ENCODE assay signal across 23 cellular contexts in the genomic region with DNA sequence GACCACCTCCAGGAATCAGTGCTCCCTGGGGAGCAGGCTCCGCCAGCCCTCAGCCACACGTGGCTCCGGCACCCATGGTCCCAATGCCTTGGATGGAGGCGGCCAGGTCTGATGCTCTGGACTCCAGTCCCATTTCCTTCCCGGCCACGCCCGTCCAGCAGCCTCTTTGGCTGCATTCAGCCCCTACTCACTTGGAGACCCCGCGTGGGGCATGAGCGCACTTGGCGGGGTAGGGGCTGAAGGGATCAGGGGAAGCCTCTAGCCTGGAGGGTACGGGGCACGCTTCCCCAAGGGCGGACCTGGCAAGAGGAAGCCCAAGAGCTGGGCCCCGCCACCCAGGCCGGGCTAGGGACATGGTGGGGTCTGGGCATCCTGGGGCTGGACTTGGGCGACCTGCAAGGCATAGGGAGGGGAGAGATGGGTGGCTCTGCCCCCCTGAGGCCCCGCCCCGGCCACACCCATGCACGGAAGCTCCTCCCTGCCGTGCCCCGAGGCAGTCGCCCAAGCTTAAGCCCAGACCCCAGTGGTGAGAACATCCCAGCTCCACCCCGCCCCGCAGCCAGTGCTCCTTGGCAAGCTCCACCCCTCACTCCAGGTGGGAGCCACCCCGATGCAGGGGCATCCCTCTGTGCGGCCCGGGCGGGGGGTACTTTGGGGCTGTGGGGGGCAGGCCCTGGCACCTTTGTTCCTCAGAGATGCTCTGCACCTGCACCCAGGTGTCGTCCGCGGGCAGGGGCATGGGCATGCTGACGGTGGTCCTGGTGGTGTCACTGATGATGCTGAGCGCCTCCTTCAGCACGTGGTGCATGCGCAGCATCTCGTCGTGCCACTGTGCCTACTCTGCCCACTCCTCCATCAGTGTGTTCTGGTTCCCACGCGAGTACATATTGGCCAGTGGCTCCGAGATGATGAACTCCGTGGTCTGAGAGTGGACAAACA.
A peak's percentile ranks its signal among the peaks of the same experiment; 100 is the strongest.
DNase-seq lines count a peak whose midpoint lies in the region; FAIRE-seq and TF ChIP-seq lines count a peak whose summit lies in the region.
"Had no signal": no experiment of that assay in that cellular context is flagged by ENCODE, and none has a peak within 500 bp of the region (broad histone marks: within the 10 kb centered on the region; RNA-seq: fewer than 3 reads in every experiment).

No MANE protein-coding gene starts in this region.

- peak; percentile 31 for DNase-seq in D341Med (ENCODE audit: low spot score)
- DNase-seq in H7: peak; percentile 56
- peak; percentile 43 for DNase-seq in right atrium auricular region (ENCODE audit: low spot score)
- DNase-seq in osteoblast (ENCODE audit: insufficient read length, low spot score, missing footprints): peak; percentile 82
- DNase-seq in GM19239 (ENCODE audit: insufficient read length, low spot score): no peak
- DNase-seq in HUDEP-2 (lab: John Stamatoyannopoulos, UW; ENCODE audit: unreplicated experiment in 76 of 76): no peak
- no peak for DNase-seq in NCI-H1105 treated with DMSO at 0.1 percent for 48 hours (lab: John Stamatoyannopoulos, UW)
- DNase-seq in activated naive CD8-positive, alpha-beta T cell treated with anti-CD3 and anti-CD28 coated beads for 36 hours: no peak
- DNase-seq: activated CD4-positive, alpha-beta memory T cell treated with anti-CD3 and anti-CD28 coated beads, Interleukin-2, amount 10 ng/mL, durations not matched to agents 7 days and 5 days; BE2C; COR-L47; foreskin fibroblast; hippocampal formation; kidney glomerular epithelial cell; mucosa of descending colon; NCI-H1417; NCI-H526 treated with DMSO at 0.1 percent for 48 hours; SIG-M5; stimulated activated naive B cell treated with anti-CD40 and anti-IgM and Interleukin-4, amounts not matched to agents 10 μg/mL and 1 μg/mL and 100 μg/mL, for 72 hours had no signal

- H3K36me3 ChIP-seq in H7 (replicated peaks; ENCODE audit: control insufficient read depth, insufficient read depth, low read length): no peaks in the 10 kb centered on the region
- H3K36me3 ChIP-seq in right atrium auricular region: no peaks in the 10 kb centered on the region
- no peaks in the 10 kb centered on the region for H3K36me3 ChIP-seq in osteoblast (ENCODE audit: insufficient read depth, low read length)
- H3K36me3 ChIP-seq: BE2C had no signal

- TF ChIP-seq CTCF in right atrium auricular region (IDR thresholded peaks at IDR 0.05) (no peak), osteoblast (IDR thresholded peaks at IDR 0.05; ENCODE audit: extremely low read depth, low read depth, low read length) (no peak)

- no peak overlapping the region for H2AFZ ChIP-seq in osteoblast (ENCODE audit: low read length)

- no peak overlapping the region for H3K27ac ChIP-seq in right atrium auricular region
- no peak overlapping the region for H3K27ac ChIP-seq in osteoblast (ENCODE audit: low read depth, low read length)

- H3K9me3 Mint-ChIP-seq in activated naive CD8-positive, alpha-beta T cell treated with anti-CD3 and anti-CD28 coated beads for 36 hours: no peaks in the 10 kb centered on the region
- H3K9me3 Mint-ChIP-seq: stimulated activated naive B cell treated with anti-CD40 and anti-IgM and Interleukin-4, amounts not matched to agents 10 μg/mL and 1 μg/mL and 100 μg/mL, for 72 hours; T-cell had no signal

- FAIRE-seq in GM19239 (lab: Jason Lieb, UNC): no peak
- FAIRE-seq: endothelial cell of umbilical vein, HTR-8/SVneo had no signal

- no peak overlapping the region for H3K27ac Mint-ChIP-seq in activated naive CD8-positive, alpha-beta T cell treated with anti-CD3 and anti-CD28 coated beads for 36 hours
- H3K27ac Mint-ChIP-seq: activated CD4-positive, alpha-beta memory T cell treated with anti-CD3 and anti-CD28 coated beads, Interleukin-2, amount 10 ng/mL, durations not matched to agents 7 days and 5 days; activated T-helper 1 cell treated with anti-CD3 and anti-CD28 coated beads, Interleukin-12 subunit alpha, Interleukin-12 subunit beta, Interleukin-2, Interleukin-4 antibody, amounts not matched to agents 30 ng/mL and 10 ng/mL and 1 ng/mL, durations not matched to agents 14 hours and 24 hours and 36 hours; stimulated activated naive B cell treated with anti-CD40 and anti-IgM and Interleukin-4, amounts not matched to agents 10 μg/mL and 1 μg/mL and 100 μg/mL, for 72 hours; T-cell had no signal

- H3K4me1 ChIP-seq in right atrium auricular region: no peaks in the 10 kb centered on the region
- no peaks in the 10 kb centered on the region for H3K4me1 ChIP-seq in osteoblast (ENCODE audit: insufficient read depth, low read length)
- H3K4me1 ChIP-seq: BE2C had no signal

- H3K4me3 ChIP-seq in H7 (ENCODE audit: insufficient read depth, low read depth, low read length) (no peak overlapping the region), right atrium auricular region (no peak overlapping the region), osteoblast (ENCODE audit: insufficient read depth, low read length) (no peak overlapping the region)
- H3K4me3 ChIP-seq: mucosa of descending colon had no signal

- H3K4me3 Mint-ChIP-seq in activated naive CD8-positive, alpha-beta T cell treated with anti-CD3 and anti-CD28 coated beads for 36 hours: no peak overlapping the region
- H3K4me3 Mint-ChIP-seq: activated CD4-positive, alpha-beta memory T cell treated with anti-CD3 and anti-CD28 coated beads, Interleukin-2, amount 10 ng/mL, durations not matched to agents 7 days and 5 days; activated T-helper 1 cell treated with anti-CD3 and anti-CD28 coated beads, Interleukin-12 subunit alpha, Interleukin-12 subunit beta, Interleukin-2, Interleukin-4 antibody, amounts not matched to agents 30 ng/mL and 10 ng/mL and 1 ng/mL, durations not matched to agents 14 hours and 24 hours and 36 hours; stimulated activated naive B cell treated with anti-CD40 and anti-IgM and Interleukin-4, amounts not matched to agents 10 μg/mL and 1 μg/mL and 100 μg/mL, for 72 hours; T-cell had no signal

- H4K20me1 ChIP-seq in osteoblast (ENCODE audit: insufficient read depth, low read length): no peaks in the 10 kb centered on the region

- H3K27me3 Mint-ChIP-seq in activated naive CD8-positive, alpha-beta T cell treated with anti-CD3 and anti-CD28 coated beads for 36 hours: no peaks in the 10 kb centered on the region
- H3K27me3 Mint-ChIP-seq: activated CD4-positive, alpha-beta memory T cell treated with anti-CD3 and anti-CD28 coated beads, Interleukin-2, amount 10 ng/mL, durations not matched to agents 7 days and 5 days had no signal

- H3K9me3 ChIP-seq in right atrium auricular region (no peaks in the 10 kb centered on the region), osteoblast (ENCODE audit: low read depth, low read length) (no peaks in the 10 kb centered on the region)
- H3K9me3 ChIP-seq: BE2C, mucosa of descending colon had no signal

- H3K36me3 Mint-ChIP-seq in activated naive CD8-positive, alpha-beta T cell treated with anti-CD3 and anti-CD28 coated beads for 36 hours: no peaks in the 10 kb centered on the region
- H3K36me3 Mint-ChIP-seq: stimulated activated naive B cell treated with anti-CD40 and anti-IgM and Interleukin-4, amounts not matched to agents 10 μg/mL and 1 μg/mL and 100 μg/mL, for 72 hours; T-cell had no signal

- H3K79me2 ChIP-seq in osteoblast (ENCODE audit: insufficient read depth, low read length): no peaks in the 10 kb centered on the region

- H3K27me3 ChIP-seq in H7 (ENCODE audit: control insufficient read depth, insufficient read depth, low read length): no peaks in the 10 kb centered on the region
- no peaks in the 10 kb centered on the region for H3K27me3 ChIP-seq in right atrium auricular region
- H3K27me3 ChIP-seq in osteoblast (ENCODE audit: insufficient read depth, low read length): no peaks in the 10 kb centered on the region
- H3K27me3 ChIP-seq: BE2C had no signal

- H3K4me1 Mint-ChIP-seq in activated naive CD8-positive, alpha-beta T cell treated with anti-CD3 and anti-CD28 coated beads for 36 hours: no peaks in the 10 kb centered on the region
- H3K4me1 Mint-ChIP-seq: activated CD4-positive, alpha-beta memory T cell treated with anti-CD3 and anti-CD28 coated beads, Interleukin-2, amount 10 ng/mL, durations not matched to agents 7 days and 5 days; T-cell had no signal

- no peak overlapping the region for H3K4me2 ChIP-seq in osteoblast (ENCODE audit: insufficient read depth, low read length)

Comparison
In these comparisons a context has a peak if more than half of its experiments do, and no peak if none do; other contexts are left out.
1. DNase-seq: peak in D341Med (single experiment), H7 (single experiment), right atrium auricular region (single experiment) and osteoblast (single experiment); none in GM19239 (single experiment), HUDEP-2 (0 of 76), NCI-H1105 treated with DMSO at 0.1 percent for 48 hours (single experiment) and activated naive CD8-positive, alpha-beta T cell treated with anti-CD3 and anti-CD28 coated beads for 36 hours (single experiment).